ENCODE assay signal across 8 cellular contexts in the genomic region with DNA sequence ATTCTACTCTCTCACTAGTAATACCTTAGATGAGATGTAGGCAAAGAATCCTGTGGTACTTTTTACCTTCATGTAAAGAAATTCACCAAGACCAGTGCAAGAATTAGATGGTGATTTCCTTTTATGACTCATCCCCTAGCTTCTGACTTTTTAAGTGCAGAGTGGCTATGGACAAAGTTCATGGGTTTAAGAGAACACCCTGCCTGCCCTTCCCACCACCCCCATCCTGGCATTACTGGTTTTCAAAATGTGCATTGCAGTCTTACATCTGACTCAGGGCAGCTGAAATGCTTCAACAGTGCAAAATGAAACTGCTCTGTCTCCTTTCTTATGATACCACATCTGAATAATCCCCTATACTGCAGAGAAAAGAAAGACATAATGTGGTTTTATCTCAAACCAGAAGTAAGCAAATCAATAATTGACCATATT. TPM values are rescaled to one million over a fixed set of nuclear protein-coding genes. Genes with fewer than 3 reads are reported as not detected.
DNase-seq lines count a peak whose midpoint lies in the region; ATAC-seq and TF ChIP-seq lines count a peak whose summit lies in the region.

No MANE protein-coding gene starts in this region.

- no peak for TF ChIP-seq EP300 in transverse colon (IDR thresholded peaks at IDR 0.05; ENCODE audit: low read depth)

- no peak overlapping the region for H3K4me3 ChIP-seq in transverse colon
- no peak overlapping the region for H3K4me3 ChIP-seq in uterus

- peak; percentile 84 for DNase-seq in Calu3
- peak; percentile 39 for DNase-seq in dedifferentiated amniotic fluid mesenchymal stem cell (ENCODE audit: extremely low spot score)
- DNase-seq in transverse colon = peak; percentile 67
- DNase-seq in DMS 273 treated with DMSO at 0.1 percent for 48 hours (lab: John Stamatoyannopoulos, UW) = no peak
- no peak for DNase-seq in activated effector memory CD4-positive, alpha-beta T cell treated with Interleukin-2 at 50 U/mL for 16 hours
- no peak for DNase-seq in uterus

- no peak for TF ChIP-seq CTCF in Calu3 (IDR thresholded peaks at IDR 0.05; ENCODE audit: unreplicated experiment)
- TF ChIP-seq CTCF in transverse colon (IDR thresholded peaks at IDR 0.05) = no peak
- TF ChIP-seq CTCF in uterus (IDR thresholded peaks at IDR 0.05) = no peak

- peak overlapping the region; percentile 79 for H3K27ac Mint-ChIP-seq in Calu3 (ENCODE audit: unreplicated experiment)

- no peak for TF ChIP-seq POLR2A in transverse colon (IDR thresholded peaks at IDR 0.05)
- TF ChIP-seq POLR2A in uterus (IDR thresholded peaks at IDR 0.05) = no peak

- no peaks in the 10 kb centered on the region for H3K36me3 ChIP-seq in transverse colon
- H3K36me3 ChIP-seq in uterus = no peaks in the 10 kb centered on the region

- H3K27me3 ChIP-seq in transverse colon (no peaks in the 10 kb centered on the region), uterus (no peaks in the 10 kb centered on the region)

- no peaks in the 10 kb centered on the region for H3K9me3 ChIP-seq in transverse colon
- no peaks in the 10 kb centered on the region for H3K9me3 ChIP-seq in uterus

- H3K27ac ChIP-seq in transverse colon (peak overlapping the region; percentile 23 to 50 (median 36)), uterus (no peak overlapping the region)

- in situ Hi-C loops in transverse colon (cut with MboI; ENCODE audit: low pct_ligation_motif_present in 1 of 4, low pct_unique_long_range_greater_than_20kb in 1 of 4, low sequenced_read_pairs in 3 of 4) = loop anchor here in 3 of 4 donors (5.0 to 25.0 kb wide), 4 partner anchors 309 to 507 kb away; a partner anchor contains a TSS

- H3K4me1 ChIP-seq in transverse colon = peaks cover 0 to 20% (median 7%) of the 10 kb centered on the region in 4 donors
- no peaks in the 10 kb centered on the region for H3K4me1 ChIP-seq in uterus

- peaks cover 68% of the 10 kb centered on the region for H3K4me1 Mint-ChIP-seq in Calu3 (ENCODE audit: low read depth, unreplicated experiment)

- peaks cover 22% of the 10 kb centered on the region for H3K36me3 Mint-ChIP-seq in Calu3 (ENCODE audit: insufficient read depth, unreplicated experiment)

- intact Hi-C loops in Calu3 (cut with micrococcal nuclease; ENCODE audit: unreplicated experiment) = loop anchor here (2.0 to 10.0 kb wide), 2 partner anchors 427 to 531 kb away; no protein-coding TSS in a partner anchor
- intact Hi-C loops in transverse colon (cut with DNase I; ENCODE audit: low total_unique reads) = no loop called here
- intact Hi-C loops in uterus (cut with DNase I; ENCODE audit: low total_unique reads) = no loop called here

- CTCF ChIA-PET in Calu3 (lab: Charles Lee) = interaction anchor here (0.6 to 1.0 kb wide), 4 partner anchors 328 to 503 kb away, joined by 3 to 7 read pairs (median 4); no protein-coding TSS in a partner anchor

- ATAC-seq in GM21390 (IDR thresholded peaks at IDR 0.05; ENCODE audit: unreplicated experiment) (peak; percentile 69), HG03558 (IDR thresholded peaks at IDR 0.05; ENCODE audit: extremely low read depth, unreplicated experiment) (peak; percentile 70)

- peaks cover 5% of the 10 kb centered on the region for H3K9me3 Mint-ChIP-seq in Calu3 (ENCODE audit: low read depth, unreplicated experiment)

- H3K27me3 Mint-ChIP-seq in Calu3 (ENCODE audit: unreplicated experiment) = no peaks in the 10 kb centered on the region

- no TSS peak for BruUV-seq in Calu3 (replicated peaks; lab: Mats Ljungman, UMichigan)

- H3K4me3 Mint-ChIP-seq in Calu3 (ENCODE audit: low read depth, unreplicated experiment) = peak overlapping the region; percentile 50

RNA-seq across cellular contexts. Expression of a gene that starts 22.6 kb away (rescaled TPM):
- total RNA-seq in Calu3 (2022) (27.9 and 30.8 TPM in 2 replicates), transverse colon (100 to 1,000 TPM in 1 of 4 donors, 10 to 100 TPM in 3; 19.1 to 104 (median 33.2) TPM), uterus (10 to 100 TPM; 14.9 to 44.1 (median 16.4) TPM)

RNA-seq across cellular contexts. Expression of a gene that starts 22.7 kb away (rescaled TPM):
- total RNA-seq in Calu3 (2022) = 12.5 and 14.2 TPM in 2 replicates
- total RNA-seq in transverse colon = 10 to 100 TPM in 2 of 4 donors, 1 to 10 TPM in 2; 4.9 to 27.1 (median 11.4) TPM
- 10 to 100 TPM in 1 of 4 donors, 1 to 10 TPM in 3; 2.8 to 18.5 (median 7.8) TPM for total RNA-seq in uterus

Comparison
In these comparisons a context has a peak if more than half of its experiments do, and no peak if none do; other contexts are left out.
1. DNase-seq: peak in Calu3 (single experiment), dedifferentiated amniotic fluid mesenchymal stem cell (single experiment) and transverse colon (single experiment); none in DMS 273 treated with DMSO at 0.1 percent for 48 hours (single experiment), activated effector memory CD4-positive, alpha-beta T cell treated with Interleukin-2 at 50 U/mL for 16 hours (single experiment) and uterus (0 of 2).
2. H3K27ac ChIP-seq: peak in transverse colon (4 of 4); none in uterus (0 of 2).